In genomic region chr5:74679968-74680367, GRCh38 we compare ENCODE assay signal across 1 cellular context.
TF ChIP-seq lines count a peak whose summit lies in the region.

No MANE protein-coding gene starts in this region.

TF ChIP-seq in HCT116, 20 proteins besides CTCF, POLR2A, EP300 and RAD21:
- TF ChIP-seq CBX3 (IDR thresholded peaks at IDR 0.05; ENCODE audit: low read depth): no peak
- TF ChIP-seq YY1 (IDR thresholded peaks at IDR 0.05; ENCODE audit: extremely low read depth, insufficient replicate concordance, low read depth, low read length): no peak
- TF ChIP-seq SRF (IDR thresholded peaks at IDR 0.05; ENCODE audit: low read depth): no peak
- no peak for TF ChIP-seq CEBPB (IDR thresholded peaks at IDR 0.05; ENCODE audit: low read depth)
- TF ChIP-seq EZH2 (IDR thresholded peaks at IDR 0.05): no peak
- no peak for TF ChIP-seq ELF1 (IDR thresholded peaks at IDR 0.05; ENCODE audit: borderline replicate concordance, low read depth)
- TF ChIP-seq EZH2phosphoT487 (IDR thresholded peaks at IDR 0.05; ENCODE audit: borderline replicate concordance): no peak
- no peak for TF ChIP-seq REST (IDR thresholded peaks at IDR 0.05; ENCODE audit: low read depth)
